Comparison of ENCODE assay signal across 15 cellular contexts in genomic region chr3:186216903-186217819, GRCh38.
DNase-seq lines count a peak whose midpoint lies in the region; ATAC-seq, FAIRE-seq and TF ChIP-seq lines count a peak whose summit lies in the region.
"Had no signal": no experiment of that assay in that cellular context is flagged by ENCODE, and none has a peak within 500 bp of the region (broad histone marks: within the 10 kb centered on the region; RNA-seq: fewer than 3 reads in every experiment).

No MANE protein-coding gene starts in this region.

- CTCF ChIA-PET in CD4-positive, alpha-beta T cell (lab: Charles Lee) = interaction anchor here (0.6 kb wide), 1 partner anchor 555 kb away, joined by 5 read pairs; no protein-coding TSS in a partner anchor

- H3K9me3 ChIP-seq in CD4-positive, alpha-beta T cell (ENCODE audit: control insufficient read depth, low read length) = no peaks in the 10 kb centered on the region
- no peaks in the 10 kb centered on the region for H3K9me3 ChIP-seq in suprapubic skin
- H3K9me3 ChIP-seq: ovary, spleen, upper lobe of right lung had no signal

- no peak overlapping the region for H3K4me3 ChIP-seq in suprapubic skin
- H3K4me3 ChIP-seq: ovary, spleen, upper lobe of right lung had no signal

- TF ChIP-seq EP300 in suprapubic skin (IDR thresholded peaks at IDR 0.05) = no peak

- H3K27ac ChIP-seq in CD4-positive, alpha-beta T cell (ENCODE audit: low read depth, low read length) = no peak overlapping the region
- H3K27ac ChIP-seq in suprapubic skin = no peak overlapping the region
- H3K27ac ChIP-seq: brain microvascular endothelial cell, ovary, spleen, upper lobe of right lung had no signal

- peak; percentile 9 for FAIRE-seq in islet of Langerhans (lab: Jason Lieb, UNC)

- ATAC-seq in GM19463 (IDR thresholded peaks at IDR 0.05; ENCODE audit: unreplicated experiment) = peak; percentile 3
- no peak for ATAC-seq in CD4-positive, alpha-beta T cell (ENCODE audit: poor library complexity)

- POLR2A ChIA-PET in CD4-positive, alpha-beta T cell (lab: Charles Lee) = no interaction called here

- intact Hi-C loops in CD4-positive, alpha-beta T cell (cut with DNase I, micrococcal nuclease) = no loop called here

- peaks cover 39% of the 10 kb centered on the region for H3K27me3 Mint-ChIP-seq in T-helper 2 cell treated with Interferon-gamma antibody and Interleukin-4, amounts not matched to agents 5 μg/mL and 100 μg/mL, for 36 hours (ENCODE audit: low read depth)
- H3K27me3 Mint-ChIP-seq in CD4-positive, alpha-beta T cell = no peaks in the 10 kb centered on the region

- no peaks in the 10 kb centered on the region for H3K27me3 ChIP-seq in CD4-positive, alpha-beta T cell (ENCODE audit: control insufficient read depth, insufficient read depth, low read length)
- no peaks in the 10 kb centered on the region for H3K27me3 ChIP-seq in suprapubic skin
- H3K27me3 ChIP-seq: brain microvascular endothelial cell, ovary, spleen, upper lobe of right lung had no signal

- H3K9me3 Mint-ChIP-seq in T-helper 2 cell treated with Interferon-gamma antibody and Interleukin-4, amounts not matched to agents 5 μg/mL and 100 μg/mL, for 36 hours = no peaks in the 10 kb centered on the region
- no peaks in the 10 kb centered on the region for H3K9me3 Mint-ChIP-seq in CD4-positive, alpha-beta T cell
- H3K9me3 Mint-ChIP-seq: activated naive CD4-positive, alpha-beta T cell treated with anti-CD3 and anti-CD28 coated beads for 36 hours had no signal

- no peak overlapping the region for H3K27ac Mint-ChIP-seq in T-helper 2 cell treated with Interferon-gamma antibody and Interleukin-4, amounts not matched to agents 5 μg/mL and 100 μg/mL, for 36 hours
- H3K27ac Mint-ChIP-seq in CD4-positive, alpha-beta T cell = no peak overlapping the region
- H3K27ac Mint-ChIP-seq: activated naive CD4-positive, alpha-beta T cell treated with anti-CD3 and anti-CD28 coated beads for 36 hours had no signal

- H3K36me3 Mint-ChIP-seq in T-helper 2 cell treated with Interferon-gamma antibody and Interleukin-4, amounts not matched to agents 5 μg/mL and 100 μg/mL, for 36 hours (ENCODE audit: low read depth) = no peaks in the 10 kb centered on the region
- H3K36me3 Mint-ChIP-seq in CD4-positive, alpha-beta T cell (ENCODE audit: low read depth) = no peaks in the 10 kb centered on the region

- H3K4me3 Mint-ChIP-seq in T-helper 2 cell treated with Interferon-gamma antibody and Interleukin-4, amounts not matched to agents 5 μg/mL and 100 μg/mL, for 36 hours = peak overlapping the region; percentile 4
- H3K4me3 Mint-ChIP-seq in CD4-positive, alpha-beta T cell = no peak overlapping the region
- H3K4me3 Mint-ChIP-seq: activated naive CD4-positive, alpha-beta T cell treated with anti-CD3 and anti-CD28 coated beads for 36 hours had no signal

- TF ChIP-seq CTCF in CD4-positive, alpha-beta T cell (IDR thresholded peaks at IDR 0.05) = no peak
- no peak for TF ChIP-seq CTCF in suprapubic skin (IDR thresholded peaks at IDR 0.05)

- no peak for TF ChIP-seq POLR2A in suprapubic skin (IDR thresholded peaks at IDR 0.05)

- H3K4me1 ChIP-seq in suprapubic skin = peaks cover 23% of the 10 kb centered on the region

- no peak for DNase-seq in T-helper 2 cell treated with Interferon-gamma antibody and Interleukin-4, amounts not matched to agents 5 μg/mL and 100 μg/mL, for 36 hours (ENCODE audit: low spot score)
- DNase-seq in T-helper 2 cell = no peak
- peak; percentile 23 for DNase-seq in NCI-H2227 (lab: John Stamatoyannopoulos, UW; ENCODE audit: unreplicated experiment)
- DNase-seq in CD4-positive, alpha-beta T cell = no peak
- DNase-seq in suprapubic skin (ENCODE audit: low spot score in 2 of 2) = no peak
- DNase-seq in C1 segment of cervical spinal cord (lab: John Stamatoyannopoulos, UW) = no peak
- DNase-seq: brain microvascular endothelial cell; NCI-H2081 treated with DMSO at 0.1 percent for 48 hours; ovary; spleen; stimulated activated naive CD4-positive, alpha-beta T cell; upper lobe of right lung had no signal

- H3K36me3 ChIP-seq in suprapubic skin = no peaks in the 10 kb centered on the region
- H3K36me3 ChIP-seq: brain microvascular endothelial cell, ovary, spleen, upper lobe of right lung had no signal

- peaks cover 11% of the 10 kb centered on the region for H3K4me1 Mint-ChIP-seq in T-helper 2 cell treated with Interferon-gamma antibody and Interleukin-4, amounts not matched to agents 5 μg/mL and 100 μg/mL, for 36 hours (ENCODE audit: low read depth)
- H3K4me1 Mint-ChIP-seq in CD4-positive, alpha-beta T cell (ENCODE audit: low read depth) = no peaks in the 10 kb centered on the region

- WGBS in suprapubic skin = 92% methylated on average over 4 of the region's 4 CpGs
